Comparison of ENCODE assay signal across 1 cellular context in the genomic region with DNA sequence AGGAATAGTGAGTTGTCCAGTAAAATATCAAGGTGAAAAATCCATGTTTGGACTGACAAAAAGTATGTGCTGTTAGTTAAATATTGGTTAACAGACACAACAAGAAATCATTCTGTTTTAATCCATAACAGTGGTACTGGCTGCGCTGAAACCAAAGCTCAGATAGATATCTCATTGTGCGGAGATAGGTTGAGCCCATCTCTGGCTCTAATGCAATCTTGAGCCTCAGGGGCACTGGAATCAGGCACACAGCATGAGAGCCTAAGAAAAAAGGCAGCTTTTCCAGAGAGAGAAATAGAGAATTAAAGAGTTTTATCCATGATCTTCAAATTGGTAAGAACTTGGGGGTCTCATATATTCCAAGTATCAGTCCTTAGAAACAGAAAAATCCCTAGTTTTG.
TF ChIP-seq lines count a peak whose summit lies in the region.

No MANE protein-coding gene starts in this region.

TF ChIP-seq in SK-N-SH treated with all-trans-retinoic acid at 6 μM for 48 hours, 23 proteins besides CTCF, POLR2A, EP300 and RAD21 (continued from another document):
- TF ChIP-seq TSHZ2 (CRISPR knock-in tag; IDR thresholded peaks at IDR 0.05) (no peak), PPARA (CRISPR knock-in tag; IDR thresholded peaks at IDR 0.05; ENCODE audit: borderline replicate concordance) (no peak)
TF ChIP-seq in SK-N-SH treated with all-trans-retinoic acid at 6 μM for 48 hours: peak in this region for 0.
